Comparison of ENCODE assay signal across 4 cellular contexts in the genomic region with DNA sequence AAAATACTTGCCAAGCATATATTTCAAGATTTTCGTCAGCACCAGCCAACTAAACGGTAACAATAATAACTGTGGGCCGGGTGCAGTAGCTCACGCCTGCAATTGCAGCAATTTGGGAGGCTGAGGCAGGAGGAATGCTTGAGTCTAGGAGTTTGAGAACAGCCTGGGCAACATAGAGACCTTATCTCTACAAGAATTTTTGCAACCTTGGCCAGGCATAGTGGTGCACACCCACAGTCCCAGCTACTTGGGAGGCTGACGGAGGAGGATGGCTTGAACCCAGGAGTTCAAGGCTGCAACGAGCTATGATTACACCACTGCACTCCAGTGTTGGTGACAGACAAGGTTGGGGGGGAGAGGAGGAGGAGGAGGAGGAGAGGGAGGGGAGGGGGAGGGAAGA.
"Had no signal": no experiment of that assay in that cellular context is flagged by ENCODE, and none has a peak within 500 bp of the region (broad histone marks: within the 10 kb centered on the region; RNA-seq: fewer than 3 reads in every experiment).

No MANE protein-coding gene starts in this region.

- H2AFZ ChIP-seq: GM23338 had no signal

- H3K27ac Mint-ChIP-seq: GM23338, H9 had no signal

- H3K4me2 ChIP-seq: GM23338 had no signal

- DNase-seq: H9, HCEC 1CT, IMR-90 had no signal

- H3K4me3 ChIP-seq: GM23338 had no signal

- H3K4me3 Mint-ChIP-seq: GM23338, H9 had no signal
